7 cellular contexts compared by ENCODE assay signal in the genomic region with DNA sequence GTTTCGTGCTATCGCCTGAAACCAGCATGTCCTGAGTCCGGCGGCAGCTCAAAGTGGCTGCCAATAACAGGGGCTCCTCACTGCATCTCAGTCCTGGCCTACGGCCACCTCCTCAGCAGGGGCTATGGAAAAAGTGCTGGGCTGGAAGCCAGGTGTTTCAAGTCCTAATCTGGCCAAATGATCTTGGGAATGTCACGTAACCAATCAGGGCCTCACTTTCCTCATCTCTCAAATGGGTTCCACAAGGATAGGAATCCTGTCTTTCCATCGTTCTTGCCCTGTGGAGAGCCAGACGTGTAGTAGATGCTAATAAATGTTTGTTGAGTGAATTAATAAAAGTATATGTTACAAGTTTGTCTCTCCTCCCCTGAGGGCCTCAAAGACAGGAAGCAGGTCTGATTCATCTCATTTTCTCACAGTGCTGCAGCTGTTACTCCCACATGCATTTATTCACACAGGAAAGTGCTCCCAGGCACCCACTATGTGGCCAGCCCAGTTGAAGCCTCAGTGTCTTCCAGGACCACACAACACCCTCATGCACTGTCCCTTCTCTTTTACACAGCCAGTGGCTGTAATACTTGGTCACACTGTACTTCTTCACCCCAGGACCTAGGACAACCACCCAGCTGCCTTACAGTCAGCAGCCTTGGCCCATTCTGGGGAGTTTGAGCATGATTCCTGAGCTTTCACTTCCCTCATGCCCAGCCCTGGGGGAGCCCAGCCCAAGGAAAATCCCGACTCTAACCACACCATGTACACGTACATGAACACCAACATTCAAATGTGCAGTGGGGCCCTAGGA. TPM values are rescaled to one million over a fixed set of nuclear protein-coding genes. Genes with fewer than 3 reads are reported as not detected.
DNase-seq lines count a peak whose midpoint lies in the region; ATAC-seq lines count a peak whose summit lies in the region.

No MANE protein-coding gene starts in this region.

- peaks cover 100% of the 10 kb centered on the region for H3K36me3 Mint-ChIP-seq in dendritic cell treated with granulocyte-macrophage colony-stimulating factor and Interleukin-4, amounts not matched to agents 40 ng/mL and 50 ng/mL, for 4 days (ENCODE audit: low read depth)
- H3K36me3 Mint-ChIP-seq in stimulated activated effector memory CD8-positive, alpha-beta T cell treated with anti-CD3 and anti-CD28 coated beads, Interleukin-12 subunit alpha, Interleukin-12 subunit beta, amount 100 ng/mL, for 72 hours: no peaks in the 10 kb centered on the region
- H3K36me3 Mint-ChIP-seq in activated T-helper 2 cell treated with anti-CD3 and anti-CD28 coated beads, Interferon-gamma antibody, Interleukin-2, Interleukin-4, amounts not matched to agents 10 μg/mL and 5 μg/mL and 100 μg/mL, durations not matched to agents 14 hours and 24 hours and 36 hours (ENCODE audit: low read depth): no peaks in the 10 kb centered on the region

- H3K4me3 Mint-ChIP-seq in dendritic cell treated with granulocyte-macrophage colony-stimulating factor and Interleukin-4, amounts not matched to agents 40 ng/mL and 50 ng/mL, for 4 days: peak overlapping the region; percentile 65
- H3K4me3 Mint-ChIP-seq in stimulated activated effector memory CD8-positive, alpha-beta T cell treated with anti-CD3 and anti-CD28 coated beads, Interleukin-12 subunit alpha, Interleukin-12 subunit beta, amount 100 ng/mL, for 72 hours: peak overlapping the region; percentile 14
- no peak overlapping the region for H3K4me3 Mint-ChIP-seq in activated T-helper 2 cell treated with anti-CD3 and anti-CD28 coated beads, Interferon-gamma antibody, Interleukin-2, Interleukin-4, amounts not matched to agents 10 μg/mL and 5 μg/mL and 100 μg/mL, durations not matched to agents 14 hours and 24 hours and 36 hours (ENCODE audit: low read depth)

- peak overlapping the region; percentile 95 for H3K27ac Mint-ChIP-seq in dendritic cell treated with granulocyte-macrophage colony-stimulating factor and Interleukin-4, amounts not matched to agents 40 ng/mL and 50 ng/mL, for 4 days
- peak overlapping the region; percentile 58 for H3K27ac Mint-ChIP-seq in stimulated activated effector memory CD8-positive, alpha-beta T cell treated with anti-CD3 and anti-CD28 coated beads, Interleukin-12 subunit alpha, Interleukin-12 subunit beta, amount 100 ng/mL, for 72 hours
- H3K27ac Mint-ChIP-seq in activated T-helper 2 cell treated with anti-CD3 and anti-CD28 coated beads, Interferon-gamma antibody, Interleukin-2, Interleukin-4, amounts not matched to agents 10 μg/mL and 5 μg/mL and 100 μg/mL, durations not matched to agents 14 hours and 24 hours and 36 hours: no peak overlapping the region

- peaks cover 81% of the 10 kb centered on the region for H3K4me1 Mint-ChIP-seq in dendritic cell treated with granulocyte-macrophage colony-stimulating factor and Interleukin-4, amounts not matched to agents 40 ng/mL and 50 ng/mL, for 4 days (ENCODE audit: low read depth)
- peaks cover 34% of the 10 kb centered on the region for H3K4me1 Mint-ChIP-seq in stimulated activated effector memory CD8-positive, alpha-beta T cell treated with anti-CD3 and anti-CD28 coated beads, Interleukin-12 subunit alpha, Interleukin-12 subunit beta, amount 100 ng/mL, for 72 hours
- H3K4me1 Mint-ChIP-seq in activated T-helper 2 cell treated with anti-CD3 and anti-CD28 coated beads, Interferon-gamma antibody, Interleukin-2, Interleukin-4, amounts not matched to agents 10 μg/mL and 5 μg/mL and 100 μg/mL, durations not matched to agents 14 hours and 24 hours and 36 hours (ENCODE audit: low read depth): peaks cover 6% of the 10 kb centered on the region

- no peaks in the 10 kb centered on the region for H3K9me3 Mint-ChIP-seq in dendritic cell treated with granulocyte-macrophage colony-stimulating factor and Interleukin-4, amounts not matched to agents 40 ng/mL and 50 ng/mL, for 4 days
- no peaks in the 10 kb centered on the region for H3K9me3 Mint-ChIP-seq in stimulated activated effector memory CD8-positive, alpha-beta T cell treated with anti-CD3 and anti-CD28 coated beads, Interleukin-12 subunit alpha, Interleukin-12 subunit beta, amount 100 ng/mL, for 72 hours
- H3K9me3 Mint-ChIP-seq in activated T-helper 2 cell treated with anti-CD3 and anti-CD28 coated beads, Interferon-gamma antibody, Interleukin-2, Interleukin-4, amounts not matched to agents 10 μg/mL and 5 μg/mL and 100 μg/mL, durations not matched to agents 14 hours and 24 hours and 36 hours: no peaks in the 10 kb centered on the region

- intact Hi-C loops in dendritic cell treated with granulocyte-macrophage colony-stimulating factor and Interleukin-4, amounts not matched to agents 40 ng/mL and 50 ng/mL, for 4 days (cut with micrococcal nuclease): loop anchor here (2.0 to 5.0 kb wide), 2 partner anchors 19 to 37 kb away; no protein-coding TSS in a partner anchor
- intact Hi-C loops in activated T-helper 2 cell treated with anti-CD3 and anti-CD28 coated beads, Interferon-gamma antibody, Interleukin-2, Interleukin-4, amounts not matched to agents 10 μg/mL and 5 μg/mL and 100 μg/mL, durations not matched to agents 14 hours and 24 hours and 36 hours (cut with micrococcal nuclease): no loop called here

- ATAC-seq in GM19043 (IDR thresholded peaks at IDR 0.05; ENCODE audit: low read depth, unreplicated experiment): peak; percentile 38
- peak; percentile 62 for ATAC-seq in HG03066 (IDR thresholded peaks at IDR 0.05; ENCODE audit: low read depth, unreplicated experiment)
- ATAC-seq in stimulated activated effector memory CD8-positive, alpha-beta T cell treated with anti-CD3 and anti-CD28 coated beads, Interleukin-12 subunit alpha, Interleukin-12 subunit beta, amount 100 ng/mL, for 72 hours: peak; percentile 72

- DNase-seq in stimulated activated effector memory CD8-positive, alpha-beta T cell treated with anti-CD3 and anti-CD28 coated beads, Interleukin-12 subunit alpha, Interleukin-12 subunit beta, amount 100 ng/mL, for 72 hours (ENCODE audit: low spot score in 2 of 2): no peak
- DNase-seq in activated T-helper 2 cell treated with anti-CD3 and anti-CD28 coated beads, Interferon-gamma antibody, Interleukin-2, Interleukin-4, amounts not matched to agents 10 μg/mL and 5 μg/mL and 100 μg/mL, durations not matched to agents 14 hours and 24 hours and 36 hours (ENCODE audit: low spot score): no peak
- DNase-seq in effector CD4-positive, alpha-beta T cell: no peak
- DNase-seq in NCI-H187 (lab: John Stamatoyannopoulos, UW): no peak

- H3K27me3 Mint-ChIP-seq in dendritic cell treated with granulocyte-macrophage colony-stimulating factor and Interleukin-4, amounts not matched to agents 40 ng/mL and 50 ng/mL, for 4 days: no peaks in the 10 kb centered on the region
- peaks cover 20% of the 10 kb centered on the region for H3K27me3 Mint-ChIP-seq in activated T-helper 2 cell treated with anti-CD3 and anti-CD28 coated beads, Interferon-gamma antibody, Interleukin-2, Interleukin-4, amounts not matched to agents 10 μg/mL and 5 μg/mL and 100 μg/mL, durations not matched to agents 14 hours and 24 hours and 36 hours (ENCODE audit: low read depth)

RNA-seq across cellular contexts. Expression of gene CMKLR1, which starts 5.0 kb away (rescaled TPM):
- total RNA-seq in activated T-helper 2 cell treated with anti-CD3 and anti-CD28 coated beads, Interferon-gamma antibody, Interleukin-2, Interleukin-4, amounts not matched to agents 10 μg/mL and 5 μg/mL and 100 μg/mL, durations not matched to agents 14 hours and 24 hours and 36 hours: not detected in 2 replicates
